Comparison of ENCODE assay signal across 1 cellular context in genomic region chr4:109432203-109432602, GRCh38.
TF ChIP-seq lines count a peak whose summit lies in the region.

No MANE protein-coding gene starts in this region.

TF ChIP-seq in GM23338, 12 proteins besides CTCF, POLR2A, EP300 and RAD21 (continued from another document):
- TF ChIP-seq ZNF462 (CRISPR knock-in tag; IDR thresholded peaks at IDR 0.05) (no peak), REST (IDR thresholded peaks at IDR 0.05; ENCODE audit: unreplicated experiment) (no peak), POLR2AphosphoS5 (IDR thresholded peaks at IDR 0.05; ENCODE audit: low read depth) (no peak), CREB1 (CRISPR knock-in tag; IDR thresholded peaks at IDR 0.05; ENCODE audit: low read depth) (no peak), EZH2 (IDR thresholded peaks at IDR 0.05; ENCODE audit: low read depth, unreplicated experiment) (no peak), NANOG (IDR thresholded peaks at IDR 0.05; ENCODE audit: borderline replicate concordance) (no peak)
